Comparison of ENCODE assay signal across 12 cellular contexts in the genomic region with DNA sequence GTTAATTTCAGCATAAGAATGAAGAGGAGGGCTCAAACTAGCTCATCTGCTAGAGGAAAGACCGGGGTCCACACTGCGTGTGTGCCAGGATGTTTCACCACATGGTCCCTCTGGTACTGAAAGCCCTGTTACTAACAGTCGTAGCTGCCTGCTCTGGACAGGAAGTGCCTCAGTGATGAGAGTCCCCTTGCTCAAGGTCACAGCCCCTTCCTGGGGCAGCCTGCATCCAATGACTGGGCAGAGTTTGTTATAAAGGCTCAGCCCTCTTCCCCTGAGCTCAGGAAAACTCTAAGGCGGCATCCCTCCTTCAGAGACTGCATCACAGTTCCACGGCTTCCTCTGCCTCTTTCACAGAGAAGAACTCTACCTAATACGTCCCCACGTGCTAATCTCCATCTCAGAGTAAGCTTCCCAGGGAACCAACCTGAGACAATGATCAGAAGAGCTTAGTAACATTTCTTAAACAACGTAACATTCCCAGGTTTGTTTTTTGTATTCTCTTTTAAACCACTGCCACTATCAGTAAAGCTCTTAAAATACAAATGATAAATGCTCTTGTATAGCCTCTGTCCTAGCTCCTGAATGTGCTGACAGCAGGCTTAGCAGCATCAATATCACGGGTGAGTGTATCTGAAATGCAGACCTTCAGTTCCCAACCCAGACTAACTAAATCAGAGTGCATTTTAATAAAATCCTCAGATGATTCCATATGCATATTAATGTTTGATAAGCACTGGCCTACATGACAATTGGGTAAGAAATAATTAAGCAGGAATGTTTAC. TPM values are rescaled to one million over a fixed set of nuclear protein-coding genes. Genes with fewer than 3 reads are reported as not detected.
A peak's percentile ranks its signal among the peaks of the same experiment; 100 is the strongest.
DNase-seq lines count a peak whose midpoint lies in the region; ATAC-seq and TF ChIP-seq lines count a peak whose summit lies in the region.
"Had no signal": no experiment of that assay in that cellular context is flagged by ENCODE, and none has a peak within 500 bp of the region (broad histone marks: within the 10 kb centered on the region; RNA-seq: fewer than 3 reads in every experiment).

No MANE protein-coding gene starts in this region.

- no peak overlapping the region for H3K9ac ChIP-seq in endodermal cell (ENCODE audit: extremely low read depth, low read length, poor library complexity, severe bottlenecking)

- H3K4me3 ChIP-seq in MG63, result no peak overlapping the region
- no peak overlapping the region for H3K4me3 ChIP-seq in endodermal cell (ENCODE audit: low read length)
- no peak overlapping the region for H3K4me3 ChIP-seq in right lobe of liver
- H3K4me3 ChIP-seq: coronary artery had no signal

- H3K4me1 ChIP-seq in endodermal cell (ENCODE audit: control insufficient read depth, insufficient read depth, low read length), result peaks cover 22% of the 10 kb centered on the region
- H3K4me1 ChIP-seq in right lobe of liver, result peaks cover 0 to 49% (median 19%) of the 10 kb centered on the region in 4 donors

- peaks cover 5% of the 10 kb centered on the region for H3K27me3 Mint-ChIP-seq in endodermal cell (ENCODE audit: insufficient read depth)
- no peaks in the 10 kb centered on the region for H3K27me3 Mint-ChIP-seq in activated CD4-positive, alpha-beta memory T cell treated with anti-CD3 and anti-CD28 coated beads for 36 hours

- no peak overlapping the region for H3K27ac Mint-ChIP-seq in endodermal cell
- no peak overlapping the region for H3K27ac Mint-ChIP-seq in activated CD4-positive, alpha-beta memory T cell treated with anti-CD3 and anti-CD28 coated beads for 36 hours

- CTCF ChIA-PET in activated CD4-positive, alpha-beta memory T cell treated with anti-CD3 and anti-CD28 coated beads for 36 hours (lab: Charles Lee), result interaction anchor here (0.7 kb wide), 1 partner anchor 164 kb away, joined by 3 read pairs; no protein-coding TSS in a partner anchor

- POLR2A ChIA-PET in activated CD4-positive, alpha-beta memory T cell treated with anti-CD3 and anti-CD28 coated beads for 36 hours (lab: Charles Lee), result no interaction called here

- WGBS in endodermal cell (ENCODE audit: insufficient coverage in 1 of 2, insufficient read length in 1 of 2), 2 experiments, result 66 to 70% methylated on average over 9 of the region's 9 CpGs
- 60% methylated on average over 6 of the region's 9 CpGs for WGBS in right lobe of liver (ENCODE audit: insufficient coverage, low coverage, low lambda C conversion rate, missing lambda C conversion rate)

- TF ChIP-seq POLR2A in right lobe of liver (IDR thresholded peaks at IDR 0.05), result no peak

- H3K27me3 ChIP-seq in MG63 (no peaks in the 10 kb centered on the region), endodermal cell (ENCODE audit: control insufficient read depth, insufficient read depth, low read length, poor library complexity, severe bottlenecking) (no peaks in the 10 kb centered on the region), right lobe of liver (no peaks in the 10 kb centered on the region)

- TF ChIP-seq CTCF in endodermal cell (conservative IDR thresholded peaks at IDR 0.05) (no peak), right lobe of liver (IDR thresholded peaks at IDR 0.05) (no peak)

- ATAC-seq in right lobe of liver, result no peak
- no peak for ATAC-seq in HG02642 (IDR thresholded peaks at IDR 0.05; ENCODE audit: poor library complexity, unreplicated experiment)
- ATAC-seq: activated CD4-positive, CD25-positive, alpha-beta regulatory T cell treated with anti-CD3 and anti-CD28 coated beads, Interleukin-2, amount 50 U/mL, for 24 hours had no signal

- DNase-seq in Daoy (ENCODE audit: low read depth) (peak; percentile 22), MG63 (peak; percentile 20), endodermal cell (peak; percentile 66), right lobe of liver (no peak), KG1 (lab: John Stamatoyannopoulos, UW) (no peak)
- DNase-seq in stimulated activated CD4-positive, alpha-beta T cell treated with anti-CD3 and anti-CD28 coated beads, Interleukin-1b, Interleukin-23, amount 100 ng/mL, for 48 hours, result no peak
- no peak for DNase-seq in activated CD4-positive, alpha-beta memory T cell treated with anti-CD3 and anti-CD28 coated beads for 36 hours
- DNase-seq: activated T-cell treated with anti-CD3 and anti-CD28 coated beads for 4 hours, posterior cingulate gyrus had no signal

- no peaks in the 10 kb centered on the region for H3K36me3 Mint-ChIP-seq in endodermal cell (ENCODE audit: low read depth)
- no peaks in the 10 kb centered on the region for H3K36me3 Mint-ChIP-seq in activated CD4-positive, alpha-beta memory T cell treated with anti-CD3 and anti-CD28 coated beads for 36 hours

- intact Hi-C loops in right lobe of liver (cut with DNase I), result no loop called here
- intact Hi-C loops in activated CD4-positive, alpha-beta memory T cell treated with anti-CD3 and anti-CD28 coated beads for 36 hours (cut with micrococcal nuclease), result no loop called here

- no peak overlapping the region for H3K4me3 Mint-ChIP-seq in endodermal cell
- H3K4me3 Mint-ChIP-seq in activated CD4-positive, alpha-beta memory T cell treated with anti-CD3 and anti-CD28 coated beads for 36 hours, result no peak overlapping the region

- H3K9me3 ChIP-seq in MG63, result no peaks in the 10 kb centered on the region
- H3K9me3 ChIP-seq in endodermal cell (ENCODE audit: control insufficient read depth, low read length), result no peaks in the 10 kb centered on the region
- no peaks in the 10 kb centered on the region for H3K9me3 ChIP-seq in right lobe of liver

- H3K27ac ChIP-seq in endodermal cell (ENCODE audit: low read depth, low read length), result no peak overlapping the region
- peak overlapping the region in 2 of 3 donors; percentile 33 to 72 for H3K27ac ChIP-seq in right lobe of liver
- H3K27ac ChIP-seq: coronary artery had no signal

- no peaks in the 10 kb centered on the region for H3K9me3 Mint-ChIP-seq in endodermal cell
- no peaks in the 10 kb centered on the region for H3K9me3 Mint-ChIP-seq in activated CD4-positive, alpha-beta memory T cell treated with anti-CD3 and anti-CD28 coated beads for 36 hours

- no peaks in the 10 kb centered on the region for H3K36me3 ChIP-seq in MG63
- H3K36me3 ChIP-seq in endodermal cell (ENCODE audit: control insufficient read depth, insufficient read depth, low read length), result no peaks in the 10 kb centered on the region
- no peaks in the 10 kb centered on the region for H3K36me3 ChIP-seq in right lobe of liver

- H3K4me1 Mint-ChIP-seq in endodermal cell, result peaks cover 14% of the 10 kb centered on the region
- peaks cover 4% of the 10 kb centered on the region for H3K4me1 Mint-ChIP-seq in activated CD4-positive, alpha-beta memory T cell treated with anti-CD3 and anti-CD28 coated beads for 36 hours (ENCODE audit: low read depth)

RNA-seq across cellular contexts. Expression of gene ATP1A1, which starts 38.0 kb away (rescaled TPM):
- 42.7 and 63.0 TPM in 2 replicates for total RNA-seq in Daoy (2014; rRNA removed; shearing (Covaris generic))
- total RNA-seq in MG63 (2014; rRNA removed; shearing (Covaris generic); ENCODE audit: low replicate concordance), result 88.6 and 124 TPM in 2 replicates
- 100 to 1,000 TPM; 359 to 398 TPM for total RNA-seq in endodermal cell
- polyA plus RNA-seq in endodermal cell (2013, experiment 1 of 2), result 224 TPM
- 222 TPM for polyA plus RNA-seq in endodermal cell (2013, experiment 2 of 2)
- 100 to 1,000 TPM in 5 of 6 experiments, 10 to 100 TPM in 1; 83.6 to 153 (median 121) TPM for total RNA-seq in right lobe of liver
- total RNA-seq in activated CD4-positive, alpha-beta memory T cell treated with anti-CD3 and anti-CD28 coated beads for 36 hours, result 100 to 1,000 TPM; 253 to 258 TPM

Comparison
In these comparisons a context has a peak if more than half of its experiments do, and no peak if none do; other contexts are left out.
1. DNase-seq: peak in Daoy (single experiment), MG63 (single experiment) and endodermal cell (single experiment); none in right lobe of liver (0 of 3), stimulated activated CD4-positive, alpha-beta T cell treated with anti-CD3 and anti-CD28 coated beads, Interleukin-1b, Interleukin-23, amount 100 ng/mL, for 48 hours (single experiment), activated CD4-positive, alpha-beta memory T cell treated with anti-CD3 and anti-CD28 coated beads for 36 hours (single experiment) and KG1 (single experiment).